Comparison of ENCODE assay signal across 1 cellular context in the genomic region with DNA sequence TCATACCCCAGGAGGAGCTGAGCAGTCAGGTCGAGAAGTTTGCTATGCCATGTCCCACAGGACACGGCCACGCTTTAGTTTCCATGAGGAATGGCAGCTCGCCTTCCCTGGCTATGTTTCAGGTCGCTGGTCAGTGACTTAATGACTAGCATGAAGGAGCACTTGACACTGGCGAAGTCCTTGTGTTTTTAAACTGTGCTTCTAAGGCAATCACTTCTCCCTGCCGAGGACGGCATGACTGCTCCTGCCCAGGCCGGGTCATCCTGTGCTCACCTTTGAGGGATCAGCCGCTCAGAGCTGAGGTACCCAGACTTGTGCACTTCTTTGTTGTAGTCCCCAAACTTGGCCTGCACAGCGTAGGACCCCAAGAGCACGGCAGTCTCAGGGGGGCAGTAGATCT.
TF ChIP-seq lines count a peak whose summit lies in the region.

No MANE protein-coding gene starts in this region.

TF ChIP-seq in endothelial cell of umbilical vein, 7 proteins besides CTCF, POLR2A, EP300 and RAD21:
- no peak for TF ChIP-seq EZH2 (IDR thresholded peaks at IDR 0.05; ENCODE audit: borderline replicate concordance, low read depth, low read length, severe bottlenecking)
